Comparison of ENCODE assay signal across 10 cellular contexts in the genomic region with DNA sequence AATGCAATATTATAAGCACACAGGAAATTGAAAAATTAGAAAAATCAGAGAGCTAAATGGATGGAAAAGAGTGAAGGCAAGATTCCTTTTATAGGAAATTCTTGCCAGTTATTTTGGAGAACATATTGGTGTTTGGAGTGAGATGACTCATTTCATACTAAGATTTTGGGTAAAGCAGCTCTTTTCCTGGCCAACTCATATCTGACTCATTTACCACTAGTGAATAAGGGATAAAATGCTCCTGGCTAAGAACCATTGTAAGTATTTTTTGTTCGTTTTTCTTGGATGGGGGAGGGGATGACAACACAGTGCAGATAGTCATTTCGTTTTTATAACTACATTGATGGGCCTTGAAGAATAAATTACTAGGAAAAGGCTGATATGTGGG.
DNase-seq lines count a peak whose midpoint lies in the region; ATAC-seq and TF ChIP-seq lines count a peak whose summit lies in the region.
"Had no signal": no experiment of that assay in that cellular context is flagged by ENCODE, and none has a peak within 500 bp of the region (broad histone marks: within the 10 kb centered on the region; RNA-seq: fewer than 3 reads in every experiment).

No MANE protein-coding gene starts in this region.

- H3K27me3 ChIP-seq in IMR-90 (ENCODE audit: control insufficient read depth, insufficient read depth, low read length) (no peaks in the 10 kb centered on the region), lung (ENCODE audit: control insufficient read depth, insufficient read depth) (no peaks in the 10 kb centered on the region), Caco-2 (replicated peaks; ENCODE audit: control insufficient read depth, insufficient read depth, low read length) (no peaks in the 10 kb centered on the region), dorsolateral prefrontal cortex (no peaks in the 10 kb centered on the region)

- no peak overlapping the region for H3K18ac ChIP-seq in IMR-90 (ENCODE audit: low read depth, low read length)

- in situ Hi-C loops in ACHN (cut with HindIII; ENCODE audit: low pct_ligation_motif_present, low pct_unique_long_range_greater_than_20kb, low sequenced_read_pairs) = no loop called here
- in situ Hi-C loops in IMR-90 (cut with MboI; ENCODE audit: low sequenced_read_pairs) = no loop called here

- TF ChIP-seq POLR2A in IMR-90 (IDR thresholded peaks at IDR 0.05; ENCODE audit: low read depth, low read length) = no peak

- CTCF ChIA-PET in IMR-90 (lab: Yijun Ruan, JAX) = interaction anchor here (0.6 kb wide), 1 partner anchor 420 kb away, joined by 3 read pairs; no protein-coding TSS in a partner anchor
- CTCF ChIA-PET in Caco-2 (lab: Charles Lee) = no interaction called here
- CTCF ChIA-PET in activated CD4-positive, alpha-beta memory T cell treated with anti-CD3 and anti-CD28 coated beads for 36 hours (lab: Charles Lee) = no interaction called here

- no TSS peak for BruUV-seq in IMR-90 (replicated peaks; lab: Mats Ljungman, UMichigan)
- BruUV-seq in Caco-2 (replicated peaks; lab: Mats Ljungman, UMichigan) = no TSS peak

- H4K8ac ChIP-seq in IMR-90 (ENCODE audit: low read depth in 2 of 2, low read length in 2 of 2) = no peak overlapping the region; a peak in 1 of 4 replicates

- peaks cover 3% of the 10 kb centered on the region for H3K27me3 Mint-ChIP-seq in Caco-2 (ENCODE audit: insufficient read depth, unreplicated experiment)
- H3K27me3 Mint-ChIP-seq in activated CD4-positive, alpha-beta memory T cell treated with anti-CD3 and anti-CD28 coated beads for 36 hours = no peaks in the 10 kb centered on the region
- H3K27me3 Mint-ChIP-seq: CD8-positive, alpha-beta memory T cell had no signal

- no peaks in the 10 kb centered on the region for H4K20me1 ChIP-seq in IMR-90 (ENCODE audit: insufficient read depth, low read length)

- H4K5ac ChIP-seq in IMR-90 (ENCODE audit: low read depth, low read length) = no peak overlapping the region

- no peak overlapping the region for H3K9ac ChIP-seq in IMR-90 (ENCODE audit: low read depth, low read length)

- H2BK5ac ChIP-seq in IMR-90 (ENCODE audit: low read depth, low read length, poor library complexity, severe bottlenecking) = peak overlapping the region; percentile 75

- H3K23ac ChIP-seq in IMR-90 (ENCODE audit: low read depth, low read length) = no peak overlapping the region; the same call in 1 of the 2 replicates

- DNase-seq in ACHN (peak; percentile 60), IMR-90 (peak; percentile 95), cardiac fibroblast (ENCODE audit: low read depth in 2 of 2) (peak; percentile 92 to 95), lung (ENCODE audit: low spot score) (no peak), Caco-2 (no peak), dorsolateral prefrontal cortex (no peak), NCI-H1694 (lab: John Stamatoyannopoulos, UW) (no peak)
- no peak for DNase-seq in activated CD4-positive, alpha-beta memory T cell treated with anti-CD3 and anti-CD28 coated beads for 36 hours
- DNase-seq: activated T-cell treated with anti-CD3 and anti-CD28 coated beads, Interleukin-2, amount 50 U/mL, for 72 hours; CD8-positive, alpha-beta memory T cell had no signal

- no peak overlapping the region for H2AK9ac ChIP-seq in IMR-90 (replicated peaks; ENCODE audit: low read depth, low read length, poor library complexity)

- dilution Hi-C loops in IMR-90 (cut with HindIII; ENCODE audit: low sequenced_read_pairs, unreplicated experiment) = no loop called here

- peak overlapping the region; percentile 54; the same call in 1 of the 2 replicates for H3K4ac ChIP-seq in IMR-90 (ENCODE audit: low read depth, low read length)

- H3K56ac ChIP-seq in IMR-90 (ENCODE audit: extremely low read depth, insufficient read depth, low read length) = 0 out of 2 replicates have a peak overlapping the region, but pooled peaks have one; percentile 45

- no peaks in the 10 kb centered on the region for H3K4me1 Mint-ChIP-seq in Caco-2 (ENCODE audit: low read depth, unreplicated experiment)
- no peaks in the 10 kb centered on the region for H3K4me1 Mint-ChIP-seq in activated CD4-positive, alpha-beta memory T cell treated with anti-CD3 and anti-CD28 coated beads for 36 hours (ENCODE audit: low read depth)
- H3K4me1 Mint-ChIP-seq: CD8-positive, alpha-beta memory T cell had no signal

- no peaks in the 10 kb centered on the region for H3K36me3 Mint-ChIP-seq in Caco-2 (ENCODE audit: insufficient read depth, unreplicated experiment)
- no peaks in the 10 kb centered on the region for H3K36me3 Mint-ChIP-seq in activated CD4-positive, alpha-beta memory T cell treated with anti-CD3 and anti-CD28 coated beads for 36 hours

- H3K27ac ChIP-seq in IMR-90 (ENCODE audit: insufficient read depth, low read length) (no peak overlapping the region; the same call in 1 of the 2 replicates), lung (ENCODE audit: low read depth in 1 of 2, low read length in 1 of 2) (peak overlapping the region in 1 of 2 donors; percentile 29), dorsolateral prefrontal cortex (peak overlapping the region in 1 of 59 donors; percentile 9)

- no peak overlapping the region for H2AK5ac ChIP-seq in IMR-90 (ENCODE audit: low read depth, low read length)

- TF ChIP-seq CTCF in IMR-90 (conservative IDR thresholded peaks at IDR 0.05; ENCODE audit: low read depth, low read length) (no peak), cardiac fibroblast (IDR thresholded peaks at IDR 0.05; ENCODE audit: low read depth, low read length) (no peak), lung (IDR thresholded peaks at IDR 0.05; ENCODE audit: control extremely low read depth, extremely low read depth) (no peak), Caco-2 (IDR thresholded peaks at IDR 0.05; ENCODE audit: insufficient read depth in 1 of 2, low read depth in 1 of 2, low read length in 1 of 2, severe bottlenecking in 1 of 2, unreplicated experiment in 1 of 2) (no peak), dorsolateral prefrontal cortex (IDR thresholded peaks at IDR 0.05 in 54 of 56, conservative IDR thresholded peaks at IDR 0.05 in 2 of 56; ENCODE audit: low read depth in 1 of 56, partially characterized antibody in 56 of 56) (no peak)

- H3K4me1 ChIP-seq in IMR-90 (ENCODE audit: control insufficient read depth, insufficient read depth, low read length) = peaks cover 2% of the 10 kb centered on the region; the same call in 1 of the 2 replicates
- no peaks in the 10 kb centered on the region for H3K4me1 ChIP-seq in lung (ENCODE audit: control insufficient read depth in 2 of 2, insufficient read depth in 2 of 2, low read length in 2 of 2)
- H3K4me1 ChIP-seq in Caco-2 = no peaks in the 10 kb centered on the region

- H3K4me2 ChIP-seq in IMR-90 (ENCODE audit: low read depth, low read length) = peak overlapping the region; percentile 39; the same call in 1 of the 2 replicates

- H3K9me3 ChIP-seq in IMR-90 (ENCODE audit: control insufficient read depth, insufficient read depth, low read length) (no peaks in the 10 kb centered on the region; the same call in 1 of the 2 replicates), lung (ENCODE audit: control insufficient read depth in 2 of 2, insufficient read depth in 1 of 2, low read length in 1 of 2) (no peaks in the 10 kb centered on the region), Caco-2 (no peaks in the 10 kb centered on the region)

- POLR2A ChIA-PET in IMR-90 (lab: Charles Lee; ENCODE audit: unreplicated experiment) = no interaction called here
- POLR2A ChIA-PET in Caco-2 (lab: Charles Lee) = no interaction called here
- POLR2A ChIA-PET in activated CD4-positive, alpha-beta memory T cell treated with anti-CD3 and anti-CD28 coated beads for 36 hours (lab: Charles Lee) = no interaction called here

- ATAC-seq in IMR-90 (ENCODE audit: low read depth) (peak; percentile 84), lung (ENCODE audit: insufficient read depth, low FRiP score) (peak; percentile 52)
- ATAC-seq: activated T-cell treated with anti-CD3 and anti-CD28 coated beads, Interleukin-2, amount 50 U/mL, for 72 hours had no signal

- H3K79me1 ChIP-seq in IMR-90 (ENCODE audit: low read depth in 1 of 2, low read length in 2 of 2) = no peaks in the 10 kb centered on the region

- intact Hi-C loops in IMR-90 (cut with micrococcal nuclease) = no loop called here
- intact Hi-C loops in Caco-2 (cut with micrococcal nuclease; ENCODE audit: unreplicated experiment) = no loop called here
- intact Hi-C loops in dorsolateral prefrontal cortex (cut with DNase I) = no loop called here
- intact Hi-C loops in activated CD4-positive, alpha-beta memory T cell treated with anti-CD3 and anti-CD28 coated beads for 36 hours (cut with micrococcal nuclease) = no loop called here

- H3K36me3 ChIP-seq in IMR-90 (ENCODE audit: control insufficient read depth, insufficient read depth, low read length) = no peaks in the 10 kb centered on the region
- peaks cover 0 to 3% of the 10 kb centered on the region in 2 donors for H3K36me3 ChIP-seq in lung (ENCODE audit: control insufficient read depth in 2 of 2, insufficient read depth in 2 of 2, low read length in 2 of 2)
- H3K36me3 ChIP-seq in Caco-2 (ENCODE audit: control insufficient read depth, insufficient read depth, low read length) = no peaks in the 10 kb centered on the region

- no peak overlapping the region for H2AFZ ChIP-seq in IMR-90 (replicated peaks; ENCODE audit: low read length, poor library complexity)

- TF ChIP-seq RAD21 in IMR-90 (IDR thresholded peaks at IDR 0.05; ENCODE audit: low read length) = no peak; the same call in 1 of the 2 replicates

- H3K9me1 ChIP-seq in IMR-90 (ENCODE audit: insufficient read depth, low read length) = no peaks in the 10 kb centered on the region

- no peak overlapping the region for H3K14ac ChIP-seq in IMR-90 (replicated peaks; ENCODE audit: low read depth, low read length)

- peak overlapping the region; percentile 64; the same call in 1 of the 2 replicates for H2BK20ac ChIP-seq in IMR-90 (ENCODE audit: low read depth, low read length)

- H2BK120ac ChIP-seq in IMR-90 (ENCODE audit: low read depth, low read length) = peak overlapping the region; percentile 71

- no peak overlapping the region; the same call in 1 of the 2 replicates for H4K91ac ChIP-seq in IMR-90 (ENCODE audit: insufficient read depth, low read depth, low read length)

- WGBS in IMR-90 (ENCODE audit: extremely low coverage in 2 of 2, insufficient read length in 1 of 2), 2 experiments = no CpG with 5 or more reads among the region's 2 CpGs
- 53 to 76% methylated on average over 2 of the region's 2 CpGs for WGBS in lung, 2 donors

- H3K4me3 Mint-ChIP-seq in Caco-2 (ENCODE audit: unreplicated experiment) = no peak overlapping the region
- no peak overlapping the region for H3K4me3 Mint-ChIP-seq in activated CD4-positive, alpha-beta memory T cell treated with anti-CD3 and anti-CD28 coated beads for 36 hours
- H3K4me3 Mint-ChIP-seq: activated T-cell treated with anti-CD3 and anti-CD28 coated beads, Interleukin-2, amount 50 U/mL, for 72 hours; CD8-positive, alpha-beta memory T cell had no signal

- H2BK15ac ChIP-seq in IMR-90 (ENCODE audit: low read depth, low read length) = no peak overlapping the region

- peaks cover 9% of the 10 kb centered on the region for H3K9me3 Mint-ChIP-seq in Caco-2 (ENCODE audit: unreplicated experiment)
- H3K9me3 Mint-ChIP-seq in activated CD4-positive, alpha-beta memory T cell treated with anti-CD3 and anti-CD28 coated beads for 36 hours = peaks cover 14% of the 10 kb centered on the region

- H3K27ac Mint-ChIP-seq in Caco-2 (ENCODE audit: unreplicated experiment) = no peak overlapping the region
- H3K27ac Mint-ChIP-seq in activated CD4-positive, alpha-beta memory T cell treated with anti-CD3 and anti-CD28 coated beads for 36 hours = no peak overlapping the region
- H3K27ac Mint-ChIP-seq: activated T-cell treated with anti-CD3 and anti-CD28 coated beads, Interleukin-2, amount 50 U/mL, for 72 hours; CD8-positive, alpha-beta memory T cell had no signal

- no peak overlapping the region for H3K4me3 ChIP-seq in IMR-90 (ENCODE audit: insufficient read depth, low read depth, low read length)
- H3K4me3 ChIP-seq in cardiac fibroblast (replicated peaks in 1 of 2; ENCODE audit: low read depth in 2 of 2, low read length in 2 of 2) = no peak overlapping the region
- no peak overlapping the region for H3K4me3 ChIP-seq in lung
- H3K4me3 ChIP-seq in Caco-2 (ENCODE audit: low read depth, low read length) = no peak overlapping the region
- no peak overlapping the region for H3K4me3 ChIP-seq in dorsolateral prefrontal cortex

Comparison
In these comparisons a context has a peak if more than half of its experiments do, and no peak if none do; other contexts are left out.
1. DNase-seq: peak in ACHN (single experiment), IMR-90 (single experiment) and cardiac fibroblast (2 of 2); none in lung (single experiment), Caco-2 (0 of 2), dorsolateral prefrontal cortex (0 of 10), activated CD4-positive, alpha-beta memory T cell treated with anti-CD3 and anti-CD28 coated beads for 36 hours (single experiment) and NCI-H1694 (single experiment).